9 cellular contexts compared by ENCODE assay signal in genomic region chr6:33589723-33590530, GRCh38. TPM values are rescaled to one million over a fixed set of nuclear protein-coding genes. Genes with fewer than 3 reads are reported as not detected.
DNase-seq lines count a peak whose midpoint lies in the region; ATAC-seq, FAIRE-seq and TF ChIP-seq lines count a peak whose summit lies in the region.
"Had no signal": no experiment of that assay in that cellular context is flagged by ENCODE, and none has a peak within 500 bp of the region (broad histone marks: within the 10 kb centered on the region; RNA-seq: fewer than 3 reads in every experiment).

No MANE protein-coding gene starts in this region.

- no peak overlapping the region for H3K4me2 ChIP-seq in Karpas-422 (ENCODE audit: low read depth, low read length, poor library complexity, severe bottlenecking)

- no peak for ATAC-seq in HG03520 (IDR thresholded peaks at IDR 0.05; ENCODE audit: unreplicated experiment)

- no peaks in the 10 kb centered on the region for H3K36me3 ChIP-seq in Karpas-422 (ENCODE audit: insufficient read depth, low read length)

- FAIRE-seq in urothelium cell line (lab: Jason Lieb, UNC), result no peak
- FAIRE-seq: endometrium had no signal

- no peak overlapping the region for H3K9ac ChIP-seq in Karpas-422 (ENCODE audit: low read length)

- H3K79me2 ChIP-seq in Karpas-422 (ENCODE audit: low read length), result no peaks in the 10 kb centered on the region

- no peaks in the 10 kb centered on the region for H3K9me2 ChIP-seq in Karpas-422 (replicated peaks; ENCODE audit: insufficient read depth, low read length)

- H3K4me1 ChIP-seq in Karpas-422 (ENCODE audit: low read length), result peaks cover 29% of the 10 kb centered on the region

- DNase-seq in activated CD4-positive, alpha-beta T cell treated with anti-CD3 and anti-CD28 coated beads for 4 hours, result peak; percentile 48 to 49
- no peak for DNase-seq in activated CD4-positive, alpha-beta T cell treated with anti-CD3 and anti-CD28 coated beads, Interleukin-2, amount 50 U/mL, for 1 hour
- DNase-seq in Karpas-422 (peak; percentile 80), epithelial cell of prostate (ENCODE audit: low read depth, low spot score) (peak; percentile 80), mucosa of gallbladder (ENCODE audit: low spot score) (peak; percentile 74), urothelium cell line (ENCODE audit: low spot score) (peak; percentile 85)

- H3K27ac ChIP-seq in Karpas-422 (ENCODE audit: low read length) (no peak overlapping the region), epithelial cell of prostate (peak overlapping the region; percentile 95)

- H4K20me1 ChIP-seq in Karpas-422 (ENCODE audit: insufficient read depth, low read depth, low read length), result no peaks in the 10 kb centered on the region

- no peaks in the 10 kb centered on the region for H3K27me3 ChIP-seq in Karpas-422 (ENCODE audit: low read length)

- H3K9me3 ChIP-seq in Karpas-422 (ENCODE audit: low read length), result no peaks in the 10 kb centered on the region

- no peak overlapping the region for H3K4me3 ChIP-seq in Karpas-422 (ENCODE audit: low read length)
- H3K4me3 ChIP-seq in WI38 (ENCODE audit: low read depth, low read length), result no peak overlapping the region

- peak; percentile 91 for TF ChIP-seq CTCF in WI38 (IDR thresholded peaks at IDR 0.05; ENCODE audit: low read depth, low read length)

- no peak overlapping the region for H2AFZ ChIP-seq in Karpas-422 (ENCODE audit: low read length)

RNA-seq across cellular contexts. Expression of gene BAK1, which starts 9.9 kb away (rescaled TPM):
- 9.9 and 18.7 TPM in 2 replicates for total RNA-seq in Karpas-422 (2014; rRNA removed; shearing (Covaris generic); ENCODE audit: low replicate concordance)
- 28.2 TPM for total RNA-seq in mucosa of gallbladder

RNA-seq across cellular contexts. Expression of gene ITPR3, which starts 31.2 kb away (rescaled TPM):
- total RNA-seq in Karpas-422 (2014; rRNA removed; shearing (Covaris generic); ENCODE audit: low replicate concordance), result 3.9 and 6.1 TPM in 2 replicates
- total RNA-seq in mucosa of gallbladder, result 104 TPM

Comparison
In these comparisons a context has a peak if more than half of its experiments do, and no peak if none do; other contexts are left out.
1. RNA of gene ITPR3, which starts 31.2 kb away (total RNA-seq): 104 TPM in mucosa of gallbladder (single experiment); 3.9 to 6.1 TPM in Karpas-422; every median in the first group is over 10 times any median in the second.